ENCODE assay signal across 34 cellular contexts in the genomic region with DNA sequence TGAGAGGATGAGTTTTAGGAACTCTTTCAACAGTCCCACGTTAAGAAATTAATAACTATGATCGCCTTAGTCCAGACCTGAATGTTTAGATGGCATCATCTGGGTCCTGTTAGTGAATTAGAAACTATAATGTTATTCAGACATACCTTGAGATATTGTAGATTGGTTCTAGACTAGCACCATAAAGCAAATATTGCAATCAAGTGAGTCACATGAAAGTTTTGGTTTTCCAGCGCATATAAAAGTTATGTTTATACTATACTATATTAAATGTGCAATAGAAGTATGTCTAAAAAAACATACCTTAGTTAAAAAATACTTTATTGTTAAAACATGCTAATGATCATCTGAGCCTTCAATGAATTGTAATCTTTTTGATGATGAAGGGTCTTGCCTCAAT.
"Had no signal": no experiment of that assay in that cellular context is flagged by ENCODE, and none has a peak within 500 bp of the region (broad histone marks: within the 10 kb centered on the region; RNA-seq: fewer than 3 reads in every experiment).

No MANE protein-coding gene starts in this region.

- DNase-seq: Karpas-422, Kasumi-1, MG63, MM.1S, MV-4-11, NCI-H1048, NCI-H1092, NCI-H1092 treated with DMSO at 0.1 percent for 48 hours, NCI-H1105, NCI-H1105 treated with DMSO at 0.1 percent for 48 hours, NCI-H1417, NCI-H1417 treated with DMSO at 0.1 percent for 48 hours, NCI-H1436, NCI-H1436 treated with DMSO at 0.1 percent for 48 hours, NCI-H146, NCI-H1694, NCI-H1694 treated with DMSO at 0.1 percent for 48 hours, NCI-H187, NCI-H187 treated with DMSO at 0.1 percent for 48 hours, NCI-H1930, NCI-H2029, NCI-H2029 treated with DMSO at 0.1 percent for 48 hours, NCI-H2081, NCI-H2081 treated with DMSO at 0.1 percent for 48 hours, NCI-H2107, NCI-H2171, NCI-H2171 treated with DMSO at 0.1 percent for 48 hours, NCI-H2227 treated with DMSO at 0.1 percent for 48 hours, NCI-H226, NCI-H345, NCI-H446, NCI-H446 treated with DMSO at 0.1 percent for 48 hours, NCI-H510A had no signal

- H3K9me3 ChIP-seq: MG63 had no signal

- H3K27me3 ChIP-seq: MG63 had no signal

- H3K9ac ChIP-seq: KMS-11 had no signal

- H3K36me3 ChIP-seq: MG63 had no signal

- H3K4me2 ChIP-seq: KMS-11 had no signal

- H3K4me3 ChIP-seq: MG63 had no signal

- H3K27ac ChIP-seq: KMS-11 had no signal
